Comparison of ENCODE assay signal across 8 cellular contexts in genomic region chr7:135662123-135662372, GRCh38. TPM values are rescaled to one million over a fixed set of nuclear protein-coding genes. Genes with fewer than 3 reads are reported as not detected.
A peak's percentile ranks its signal among the peaks of the same experiment; 100 is the strongest.
DNase-seq lines count a peak whose midpoint lies in the region; ATAC-seq and TF ChIP-seq lines count a peak whose summit lies in the region.

No MANE protein-coding gene starts in this region.

- peaks cover 0 to 19% of the 10 kb centered on the region in 2 donors for H3K4me1 ChIP-seq in ascending aorta
- H3K4me1 ChIP-seq in lung (ENCODE audit: control insufficient read depth in 2 of 2, insufficient read depth in 2 of 2, low read length in 2 of 2): peaks cover 9% of the 10 kb centered on the region in 2 donors
- no peaks in the 10 kb centered on the region for H3K4me1 ChIP-seq in urinary bladder (ENCODE audit: insufficient read depth)

- H3K4me3 ChIP-seq in ascending aorta (peak overlapping the region; percentile 73 to 86), lung (peak overlapping the region; percentile 18), urinary bladder (ENCODE audit: low read depth, low read length) (peak overlapping the region; percentile 79)

- 11 to 14% methylated on average over 17 of the region's 17 CpGs for WGBS in lung, 2 donors
- WGBS in urinary bladder: 8% methylated on average over 17 of the region's 17 CpGs

- ATAC-seq in lung (ENCODE audit: insufficient read depth, low FRiP score): no peak

- H3K27ac ChIP-seq in ascending aorta (peak overlapping the region; percentile 87 to 96), lung (ENCODE audit: low read depth in 1 of 2, low read length in 1 of 2) (peak overlapping the region; percentile 51 to 78), urinary bladder (ENCODE audit: low read depth) (peak overlapping the region; percentile 57)

- H3K36me3 Mint-ChIP-seq in activated naive CD4-positive, alpha-beta T cell treated with anti-CD3 and anti-CD28 coated beads, Interleukin-2, amount 10 ng/mL, durations not matched to agents 7 days and 5 days: peaks cover 10% of the 10 kb centered on the region

- CTCF ChIA-PET in activated naive CD4-positive, alpha-beta T cell treated with anti-CD3 and anti-CD28 coated beads, Interleukin-2, amount 10 ng/mL, durations not matched to agents 7 days and 5 days (lab: Charles Lee): interaction anchor here (0.9 to 4.2 kb wide), 5 partner anchors 12 to 51 kb away, joined by 4 to 39 read pairs (median 12); no protein-coding TSS in a partner anchor

- H3K27me3 Mint-ChIP-seq in activated naive CD4-positive, alpha-beta T cell treated with anti-CD3 and anti-CD28 coated beads, Interleukin-2, amount 10 ng/mL, durations not matched to agents 7 days and 5 days: no peaks in the 10 kb centered on the region

- H3K9me3 ChIP-seq in ascending aorta: no peaks in the 10 kb centered on the region
- H3K9me3 ChIP-seq in lung (ENCODE audit: control insufficient read depth in 2 of 2, insufficient read depth in 1 of 2, low read length in 1 of 2): no peaks in the 10 kb centered on the region

- no peaks in the 10 kb centered on the region for H3K27me3 ChIP-seq in ascending aorta
- H3K27me3 ChIP-seq in lung (ENCODE audit: control insufficient read depth, insufficient read depth): no peaks in the 10 kb centered on the region

- H3K36me3 ChIP-seq in ascending aorta: no peaks in the 10 kb centered on the region
- H3K36me3 ChIP-seq in lung (ENCODE audit: control insufficient read depth in 2 of 2, insufficient read depth in 2 of 2, low read length in 2 of 2): no peaks in the 10 kb centered on the region
- no peaks in the 10 kb centered on the region for H3K36me3 ChIP-seq in urinary bladder (ENCODE audit: insufficient read depth)

- TF ChIP-seq CTCF in ascending aorta (IDR thresholded peaks at IDR 0.05) (peak in 2 of 3 experiments; percentile 85 to 92), lung (IDR thresholded peaks at IDR 0.05; ENCODE audit: control extremely low read depth, extremely low read depth) (no peak)

- no peak for DNase-seq in activated naive CD4-positive, alpha-beta T cell treated with anti-CD3 and anti-CD28 coated beads, Interleukin-2, amount 10 ng/mL, durations not matched to agents 7 days and 5 days
- DNase-seq in activated naive CD4-positive, alpha-beta T cell treated with anti-CD3 and anti-CD28 coated beads, Interleukin-2, amount 50 U/mL, for 16 hours: no peak
- DNase-seq in ascending aorta (ENCODE audit: low spot score in 2 of 2): no peak
- DNase-seq in lung (ENCODE audit: low spot score): no peak
- DNase-seq in AG08396 (ENCODE audit: low spot score): no peak
- no peak for DNase-seq in cerebellum (ENCODE audit: low spot score)
- DNase-seq in SW 1271 (lab: John Stamatoyannopoulos, UW): no peak

- peak overlapping the region; percentile 84 for H3K27ac Mint-ChIP-seq in activated naive CD4-positive, alpha-beta T cell treated with anti-CD3 and anti-CD28 coated beads, Interleukin-2, amount 10 ng/mL, durations not matched to agents 7 days and 5 days

- intact Hi-C loops in ascending aorta (cut with DNase I): loop anchor here (1.0 to 5.0 kb wide), 6 partner anchors 83 to 450 kb away; partner anchors contain the start of genes MTPN and WDR91

- H3K9me3 Mint-ChIP-seq in activated naive CD4-positive, alpha-beta T cell treated with anti-CD3 and anti-CD28 coated beads, Interleukin-2, amount 10 ng/mL, durations not matched to agents 7 days and 5 days: no peaks in the 10 kb centered on the region

- peaks cover 34% of the 10 kb centered on the region for H3K4me1 Mint-ChIP-seq in activated naive CD4-positive, alpha-beta T cell treated with anti-CD3 and anti-CD28 coated beads, Interleukin-2, amount 10 ng/mL, durations not matched to agents 7 days and 5 days

- peak overlapping the region; percentile 87 for H3K4me3 Mint-ChIP-seq in activated naive CD4-positive, alpha-beta T cell treated with anti-CD3 and anti-CD28 coated beads, Interleukin-2, amount 10 ng/mL, durations not matched to agents 7 days and 5 days

RNA-seq across cellular contexts. Expression of gene STMP1, which starts 0.3 kb away (rescaled TPM):
- 10.1 TPM for total RNA-seq in ascending aorta
- total RNA-seq in lung: 10 to 100 TPM; 28.9 to 33.1 TPM
- polyA plus RNA-seq in lung: 10 to 100 TPM; 23.0 to 23.1 TPM
- 36.7 TPM for total RNA-seq in urinary bladder
- 34.2 TPM for polyA plus RNA-seq in urinary bladder
- 36.2 TPM for total RNA-seq in cerebellum

Comparison
In these comparisons a context has a peak if more than half of its experiments do, and no peak if none do; other contexts are left out.
1. H3K4me3 ChIP-seq: peak in every context shown above with its lines; median percentile 80 in ascending aorta; 79 in urinary bladder; 18 in lung.